Comparison of ENCODE assay signal across 17 cellular contexts in the genomic region with DNA sequence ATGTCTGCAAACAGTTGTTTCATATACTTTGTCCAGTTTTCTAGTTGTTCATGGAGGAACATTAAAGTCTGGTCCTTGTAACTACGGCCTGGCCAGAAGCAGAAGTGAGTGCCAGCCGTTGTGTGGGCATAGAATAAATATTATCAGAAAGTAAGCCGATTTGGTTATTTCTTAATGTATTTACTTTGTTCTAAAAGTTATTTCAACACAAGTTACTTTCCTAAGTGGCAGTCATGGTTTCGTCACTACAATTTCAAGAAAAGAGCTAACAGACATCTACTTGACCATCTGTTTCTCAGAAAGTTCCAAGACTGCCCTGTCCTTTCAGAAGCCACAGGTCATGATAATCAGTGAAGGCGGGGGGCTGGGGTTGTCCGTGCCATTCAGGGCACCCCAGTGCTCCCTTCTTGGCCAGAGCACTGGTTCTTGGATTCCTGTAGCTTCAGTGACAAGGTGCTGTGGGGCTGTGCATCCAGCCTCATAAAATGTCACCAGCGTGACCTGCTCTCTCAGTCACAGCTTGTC.
"Had no signal": no experiment of that assay in that cellular context is flagged by ENCODE, and none has a peak within 500 bp of the region (broad histone marks: within the 10 kb centered on the region; RNA-seq: fewer than 3 reads in every experiment).

No MANE protein-coding gene starts in this region.

- ATAC-seq: activated CD4-positive, alpha-beta T cell treated with anti-CD3 and anti-CD28 coated beads for 36 hours; esophagus mucosa; gastrocnemius medialis; heart left ventricle; left ventricle myocardium superior; WTC11 had no signal

- H3K27ac ChIP-seq: ascending aorta, gastrocnemius medialis, heart left ventricle, right atrium auricular region had no signal

- H3K4me3 ChIP-seq: ascending aorta, gastrocnemius medialis, heart left ventricle, right atrium auricular region, tibial nerve had no signal

- H3K27me3 ChIP-seq: ascending aorta, gastrocnemius medialis, heart left ventricle, right atrium auricular region, tibial nerve had no signal

- H3K36me3 Mint-ChIP-seq: activated CD4-positive, alpha-beta memory T cell treated with anti-CD3 and anti-CD28 coated beads for 36 hours; activated naive CD4-positive, alpha-beta T cell treated with anti-CD3 and anti-CD28 coated beads, Interleukin-2, amount 10 ng/mL, durations not matched to agents 7 days and 5 days; WTC11 had no signal

- H3K9me3 ChIP-seq: ascending aorta, gastrocnemius medialis, heart left ventricle, right atrium auricular region, tibial nerve had no signal

- H3K27me3 Mint-ChIP-seq: activated CD4-positive, alpha-beta memory T cell treated with anti-CD3 and anti-CD28 coated beads for 36 hours; activated CD4-positive, alpha-beta T cell treated with anti-CD3 and anti-CD28 coated beads for 36 hours; activated naive CD4-positive, alpha-beta T cell treated with anti-CD3 and anti-CD28 coated beads, Interleukin-2, amount 10 ng/mL, durations not matched to agents 7 days and 5 days had no signal

- H3K9me3 Mint-ChIP-seq: activated CD4-positive, alpha-beta memory T cell treated with anti-CD3 and anti-CD28 coated beads for 36 hours; activated naive CD4-positive, alpha-beta T cell treated with anti-CD3 and anti-CD28 coated beads, Interleukin-2, amount 10 ng/mL, durations not matched to agents 7 days and 5 days; activated T-helper 2 cell treated with anti-CD3 and anti-CD28 coated beads, Interferon-gamma antibody, Interleukin-2, Interleukin-4, amounts not matched to agents 10 μg/mL and 5 μg/mL and 100 μg/mL, durations not matched to agents 14 hours and 24 hours and 36 hours; nephron; WTC11 had no signal

- H3K4me1 ChIP-seq: ascending aorta, gastrocnemius medialis, heart left ventricle, right atrium auricular region had no signal

- H3K27ac Mint-ChIP-seq: activated CD4-positive, alpha-beta memory T cell treated with anti-CD3 and anti-CD28 coated beads for 36 hours; activated CD4-positive, alpha-beta T cell treated with anti-CD3 and anti-CD28 coated beads for 36 hours; activated naive CD4-positive, alpha-beta T cell treated with anti-CD3 and anti-CD28 coated beads, Interleukin-2, amount 10 ng/mL, durations not matched to agents 7 days and 5 days; activated T-helper 2 cell treated with anti-CD3 and anti-CD28 coated beads, Interferon-gamma antibody, Interleukin-2, Interleukin-4, amounts not matched to agents 10 μg/mL and 5 μg/mL and 100 μg/mL, durations not matched to agents 14 hours and 24 hours and 36 hours; nephron; WTC11 had no signal

- H3K36me3 ChIP-seq: right atrium auricular region had no signal

- H3K4me3 Mint-ChIP-seq: activated CD4-positive, alpha-beta memory T cell treated with anti-CD3 and anti-CD28 coated beads for 36 hours; activated CD4-positive, alpha-beta T cell treated with anti-CD3 and anti-CD28 coated beads for 36 hours; activated naive CD4-positive, alpha-beta T cell treated with anti-CD3 and anti-CD28 coated beads, Interleukin-2, amount 10 ng/mL, durations not matched to agents 7 days and 5 days; nephron; WTC11 had no signal

- DNase-seq: activated CD4-positive, alpha-beta memory T cell treated with anti-CD3 and anti-CD28 coated beads for 36 hours; activated CD4-positive, alpha-beta T cell treated with anti-CD3 and anti-CD28 coated beads for 36 hours; activated naive CD4-positive, alpha-beta T cell treated with anti-CD3 and anti-CD28 coated beads, Interleukin-2, amount 10 ng/mL, durations not matched to agents 7 days and 5 days; effector CD8-positive, alpha-beta T cell; gastrocnemius medialis; left ventricle myocardium superior; stimulated activated CD4-positive, alpha-beta T cell treated with anti-CD3 and anti-CD28 coated beads, Interleukin-2, amount 100 ng/mL, for 24 hours; stimulated activated naive CD4-positive, alpha-beta T cell treated with Interleukin-2 at 50 U/mL for 16 hours; SW 1271 had no signal
